1 cellular context compared by ENCODE assay signal in the genomic region with DNA sequence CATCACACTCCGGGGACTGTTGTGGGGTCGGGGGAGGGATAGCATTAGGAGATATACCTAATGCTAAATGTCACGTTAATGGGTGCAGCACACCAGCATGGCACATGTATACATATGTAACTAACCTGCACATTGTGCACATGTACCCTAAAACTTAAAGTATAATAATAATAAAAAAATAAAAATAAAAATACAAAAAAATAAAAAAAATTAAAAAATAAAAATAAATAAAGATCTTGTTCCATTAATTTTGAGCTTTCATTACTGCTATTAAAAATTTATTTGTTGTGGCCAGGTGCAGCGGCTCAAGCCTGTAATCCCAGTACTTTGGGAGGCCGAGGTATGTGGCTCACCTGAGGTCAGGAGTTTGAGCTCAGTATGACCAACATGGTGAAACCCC.
DNase-seq lines count a peak whose midpoint lies in the region; ATAC-seq and TF ChIP-seq lines count a peak whose summit lies in the region.
"Not testable (repeated sequence)": the region's sequence is repeated elsewhere in the genome, so short reads cannot be mapped to it uniquely, and the experiment has no call there.

No MANE protein-coding gene starts in this region.

- peaks cover 20% of the 10 kb centered on the region for H3K9me3 Mint-ChIP-seq in WTC11

- not testable (repeated sequence) for H3K27ac Mint-ChIP-seq in WTC11

- ATAC-seq in WTC11, result not testable (repeated sequence)

- DNase-seq in WTC11 (ENCODE audit: low spot score), result not testable (repeated sequence)

- H3K4me1 Mint-ChIP-seq in WTC11, result not testable (repeated sequence)

- TF ChIP-seq CTCF in WTC11 (IDR thresholded peaks at IDR 0.05), result not testable (repeated sequence)

- CTCF ChIA-PET in WTC11 (lab: Charles Lee), result not testable (repeated sequence)

- POLR2A ChIA-PET in WTC11 (lab: Charles Lee), result not testable (repeated sequence)

- not testable (repeated sequence) for H3K4me3 Mint-ChIP-seq in WTC11

- H3K36me3 Mint-ChIP-seq in WTC11, result peaks cover 13% of the 10 kb centered on the region

- H3K27me3 Mint-ChIP-seq in WTC11 (ENCODE audit: low read depth), result not testable (repeated sequence)

TF ChIP-seq in WTC11, 78 proteins besides CTCF, POLR2A, EP300 and RAD21:
- peak; percentile 96 for TF ChIP-seq HMGA2 (CRISPR knock-in tag; IDR thresholded peaks at IDR 0.05)
